In the genomic region with DNA sequence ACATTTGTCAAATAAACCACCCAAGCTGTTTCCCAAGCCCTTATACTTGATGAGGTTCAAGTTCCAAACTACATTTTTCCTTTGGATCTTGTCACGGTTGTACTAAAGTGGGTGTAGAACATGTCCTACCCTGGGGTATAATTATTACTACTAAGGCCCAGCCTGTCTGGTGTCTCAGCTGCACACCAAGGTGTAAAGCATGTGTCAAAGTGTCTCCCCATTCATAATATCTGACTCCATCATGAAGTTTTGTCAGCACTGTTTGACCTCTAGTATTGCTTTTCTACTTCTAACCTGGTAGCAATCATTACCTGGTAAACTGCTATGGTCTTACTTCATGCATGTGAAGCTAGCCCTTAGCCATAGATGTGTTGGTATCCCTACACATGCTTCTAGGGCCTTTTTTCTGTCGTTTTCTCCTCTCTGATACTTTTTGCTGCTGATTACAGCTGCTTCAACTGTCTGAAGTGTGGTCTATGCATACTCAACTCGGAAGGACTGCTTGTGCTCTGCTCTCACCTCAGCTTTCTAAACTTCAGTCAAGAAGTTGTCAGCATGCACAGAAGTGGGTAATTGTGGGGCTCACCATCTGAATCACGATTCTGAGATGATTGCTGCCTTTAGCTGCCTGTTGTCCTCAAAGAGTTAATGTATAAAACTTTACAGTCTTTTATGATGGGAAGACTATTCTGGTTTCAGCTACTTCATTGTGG, we compare ENCODE assay signal across 9 cellular contexts.
DNase-seq lines count a peak whose midpoint lies in the region; ATAC-seq lines count a peak whose summit lies in the region.
"Had no signal": no experiment of that assay in that cellular context is flagged by ENCODE, and none has a peak within 500 bp of the region (broad histone marks: within the 10 kb centered on the region; RNA-seq: fewer than 3 reads in every experiment).

No MANE protein-coding gene starts in this region.

- H3K4me3 ChIP-seq in H7 (ENCODE audit: insufficient read depth, low read depth, low read length), result no peak overlapping the region

- peak; percentile 54 to 55 for DNase-seq in activated T-cell treated with anti-CD3 and anti-CD28 coated beads, Interleukin-2, amount 50 U/mL, for 72 hours
- no peak for DNase-seq in activated T-cell treated with anti-CD3 and anti-CD28 coated beads, Interleukin-2, amount 50 U/mL, for 24 hours
- DNase-seq in stimulated activated CD8-positive, alpha-beta memory T cell treated with anti-CD3 and anti-CD28 coated beads, Interleukin-4, amount 100 ng/mL, for 48 hours, result peak; percentile 26
- DNase-seq in A172 (ENCODE audit: low spot score) (no peak), NCI-H2171 (lab: John Stamatoyannopoulos, UW) (no peak), H7 (no peak)
- DNase-seq: cerebellar nuclear complex had no signal

- H3K36me3 ChIP-seq in H7 (replicated peaks; ENCODE audit: control insufficient read depth, insufficient read depth, low read length), result no peaks in the 10 kb centered on the region

- ATAC-seq in activated T-cell treated with anti-CD3 and anti-CD28 coated beads, Interleukin-2, amount 50 U/mL, for 72 hours (replicated peaks in 1 of 2), result peak; percentile 100
- ATAC-seq in HG02852 (IDR thresholded peaks at IDR 0.05; ENCODE audit: unreplicated experiment), result peak; percentile 83

- H3K36me3 Mint-ChIP-seq in activated T-cell treated with anti-CD3 and anti-CD28 coated beads, Interleukin-2, amount 50 U/mL, for 72 hours (ENCODE audit: insufficient read depth in 2 of 2), result no peaks in the 10 kb centered on the region
- H3K36me3 Mint-ChIP-seq in activated T-cell treated with anti-CD3 and anti-CD28 coated beads, Interleukin-2, amount 50 U/mL, for 24 hours (ENCODE audit: low read depth), result no peaks in the 10 kb centered on the region
- no peaks in the 10 kb centered on the region for H3K36me3 Mint-ChIP-seq in T-helper 1 cell treated with Interleukin-12 subunit alpha and Interleukin-12 subunit beta and Interleukin-4 antibody, amounts not matched to agents 30 μg/mL and 1 μg/mL, for 36 hours (ENCODE audit: low read depth)

- H3K9me3 Mint-ChIP-seq in activated T-cell treated with anti-CD3 and anti-CD28 coated beads, Interleukin-2, amount 50 U/mL, for 72 hours, result no peaks in the 10 kb centered on the region
- no peaks in the 10 kb centered on the region for H3K9me3 Mint-ChIP-seq in activated T-cell treated with anti-CD3 and anti-CD28 coated beads, Interleukin-2, amount 50 U/mL, for 24 hours
- peaks cover 4% of the 10 kb centered on the region for H3K9me3 Mint-ChIP-seq in T-helper 1 cell treated with Interleukin-12 subunit alpha and Interleukin-12 subunit beta and Interleukin-4 antibody, amounts not matched to agents 30 μg/mL and 1 μg/mL, for 36 hours

- peaks cover 17% of the 10 kb centered on the region for H3K4me1 Mint-ChIP-seq in activated T-cell treated with anti-CD3 and anti-CD28 coated beads, Interleukin-2, amount 50 U/mL, for 72 hours (ENCODE audit: low read depth)
- H3K4me1 Mint-ChIP-seq in activated T-cell treated with anti-CD3 and anti-CD28 coated beads, Interleukin-2, amount 50 U/mL, for 24 hours (ENCODE audit: low read depth), result peaks cover 17% of the 10 kb centered on the region
- H3K4me1 Mint-ChIP-seq in T-helper 1 cell treated with Interleukin-12 subunit alpha and Interleukin-12 subunit beta and Interleukin-4 antibody, amounts not matched to agents 30 μg/mL and 1 μg/mL, for 36 hours (ENCODE audit: low read depth), result peaks cover 14% of the 10 kb centered on the region

- peak overlapping the region; percentile 12 to 26 for H3K4me3 Mint-ChIP-seq in activated T-cell treated with anti-CD3 and anti-CD28 coated beads, Interleukin-2, amount 50 U/mL, for 72 hours
- no peak overlapping the region for H3K4me3 Mint-ChIP-seq in activated T-cell treated with anti-CD3 and anti-CD28 coated beads, Interleukin-2, amount 50 U/mL, for 24 hours
- peak overlapping the region; percentile 9 for H3K4me3 Mint-ChIP-seq in T-helper 1 cell treated with Interleukin-12 subunit alpha and Interleukin-12 subunit beta and Interleukin-4 antibody, amounts not matched to agents 30 μg/mL and 1 μg/mL, for 36 hours

- peaks cover 9% of the 10 kb centered on the region for H3K27me3 Mint-ChIP-seq in activated T-cell treated with anti-CD3 and anti-CD28 coated beads, Interleukin-2, amount 50 U/mL, for 72 hours (ENCODE audit: low read depth)
- H3K27me3 Mint-ChIP-seq in activated T-cell treated with anti-CD3 and anti-CD28 coated beads, Interleukin-2, amount 50 U/mL, for 24 hours, result no peaks in the 10 kb centered on the region
- peaks cover 20% of the 10 kb centered on the region for H3K27me3 Mint-ChIP-seq in T-helper 1 cell treated with Interleukin-12 subunit alpha and Interleukin-12 subunit beta and Interleukin-4 antibody, amounts not matched to agents 30 μg/mL and 1 μg/mL, for 36 hours (ENCODE audit: low read depth)

- H3K27ac Mint-ChIP-seq in activated T-cell treated with anti-CD3 and anti-CD28 coated beads, Interleukin-2, amount 50 U/mL, for 72 hours, result no peak overlapping the region
- no peak overlapping the region for H3K27ac Mint-ChIP-seq in activated T-cell treated with anti-CD3 and anti-CD28 coated beads, Interleukin-2, amount 50 U/mL, for 24 hours
- H3K27ac Mint-ChIP-seq in T-helper 1 cell treated with Interleukin-12 subunit alpha and Interleukin-12 subunit beta and Interleukin-4 antibody, amounts not matched to agents 30 μg/mL and 1 μg/mL, for 36 hours, result peak overlapping the region; percentile 10

- H3K27me3 ChIP-seq in H7 (ENCODE audit: control insufficient read depth, insufficient read depth, low read length), result no peaks in the 10 kb centered on the region

Comparison
In these comparisons a context has a peak if more than half of its experiments do, and no peak if none do; other contexts are left out.
1. DNase-seq: peak in activated T-cell treated with anti-CD3 and anti-CD28 coated beads, Interleukin-2, amount 50 U/mL, for 72 hours (2 of 2) and stimulated activated CD8-positive, alpha-beta memory T cell treated with anti-CD3 and anti-CD28 coated beads, Interleukin-4, amount 100 ng/mL, for 48 hours (single experiment); none in activated T-cell treated with anti-CD3 and anti-CD28 coated beads, Interleukin-2, amount 50 U/mL, for 24 hours (single experiment), A172 (single experiment), NCI-H2171 (single experiment) and H7 (single experiment).